9 cellular contexts compared by ENCODE assay signal in genomic region chr11:47918370-47918690, GRCh38.
DNase-seq lines count a peak whose midpoint lies in the region; ATAC-seq and TF ChIP-seq lines count a peak whose summit lies in the region.
"Had no signal": no experiment of that assay in that cellular context is flagged by ENCODE, and none has a peak within 500 bp of the region (broad histone marks: within the 10 kb centered on the region; RNA-seq: fewer than 3 reads in every experiment).

No MANE protein-coding gene starts in this region.

- H3K9me3 ChIP-seq in Panc1 (ENCODE audit: control insufficient read depth, insufficient read depth, low read depth, low read length) (no peaks in the 10 kb centered on the region), fibroblast of lung (ENCODE audit: control insufficient read depth, insufficient read depth, low read depth, low read length) (no peaks in the 10 kb centered on the region), skeletal muscle tissue (ENCODE audit: control insufficient read depth in 3 of 3, low read length in 3 of 3) (no peaks in the 10 kb centered on the region), HAP-1 (no peaks in the 10 kb centered on the region), testis (no peaks in the 10 kb centered on the region)

- H3K79me2 ChIP-seq in fibroblast of lung (ENCODE audit: control insufficient read depth, insufficient read depth, low read length): no peaks in the 10 kb centered on the region

- WGBS in testis, 2 donors: 33 to 44% methylated on average over 3 of the region's 3 CpGs

- H3K36me3 ChIP-seq in Panc1 (ENCODE audit: control insufficient read depth, insufficient read depth, low read length) (no peaks in the 10 kb centered on the region), fibroblast of lung (ENCODE audit: control insufficient read depth, insufficient read depth, low read length) (no peaks in the 10 kb centered on the region), skeletal muscle tissue (ENCODE audit: control insufficient read depth in 3 of 3, insufficient read depth in 3 of 3, low read length in 3 of 3) (no peaks in the 10 kb centered on the region), HAP-1 (replicated peaks) (no peaks in the 10 kb centered on the region), testis (ENCODE audit: low read depth, missing control alignments) (no peaks in the 10 kb centered on the region)

- H3K4me1 ChIP-seq in Panc1 (ENCODE audit: control insufficient read depth, insufficient read depth, low read length) (peaks cover 40% of the 10 kb centered on the region), fibroblast of lung (ENCODE audit: control insufficient read depth, extremely low read depth, insufficient read depth, low read length) (peaks cover 14% of the 10 kb centered on the region), skeletal muscle tissue (ENCODE audit: control insufficient read depth in 3 of 3, insufficient read depth in 3 of 3, low read length in 3 of 3) (peaks cover 0 to 9% (median 4%) of the 10 kb centered on the region in 3 donors), HAP-1 (peaks cover 7% of the 10 kb centered on the region), testis (peaks cover 3% of the 10 kb centered on the region)

- H3K9ac ChIP-seq in fibroblast of lung (ENCODE audit: insufficient read depth, low read length) (peak overlapping the region; percentile 29), skeletal muscle tissue (ENCODE audit: low read depth in 1 of 3, low read length in 3 of 3) (no peak overlapping the region)

- in situ Hi-C loops in Panc1 (cut with HindIII; ENCODE audit: low pct_unique_long_range_greater_than_20kb, low sequenced_read_pairs): no loop called here
- in situ Hi-C loops in HAP-1 (cut with MboI; ENCODE audit: low sequenced_read_pairs): no loop called here

- DNase-seq in Panc1 (ENCODE audit: low read depth, low spot score): no peak
- no peak for DNase-seq in fibroblast of lung (ENCODE audit: low read depth in 2 of 2)
- DNase-seq in SK-N-DZ (ENCODE audit: low spot score): no peak
- DNase-seq in HAP-1 (ENCODE audit: low spot score in 2 of 2): no peak
- no peak for DNase-seq in testis
- DNase-seq: activated naive CD4-positive, alpha-beta T cell treated with anti-CD3 and anti-CD28 coated beads for 36 hours had no signal

- H3K27me3 ChIP-seq in Panc1 (ENCODE audit: control insufficient read depth, insufficient read depth, low read length) (no peaks in the 10 kb centered on the region), fibroblast of lung (ENCODE audit: control insufficient read depth, insufficient read depth, low read length) (no peaks in the 10 kb centered on the region), skeletal muscle tissue (ENCODE audit: control insufficient read depth in 3 of 3, insufficient read depth in 3 of 3, low read length in 3 of 3) (no peaks in the 10 kb centered on the region), HAP-1 (ENCODE audit: low read depth) (no peaks in the 10 kb centered on the region), testis (no peaks in the 10 kb centered on the region)

- no peaks in the 10 kb centered on the region for H4K20me1 ChIP-seq in fibroblast of lung (ENCODE audit: control insufficient read depth, extremely low read depth, insufficient read depth, low read length)

- CTCF ChIA-PET in Panc1 (lab: Charles Lee): no interaction called here

- no peak for TF ChIP-seq POLR2A in testis (IDR thresholded peaks at IDR 0.05)

- peak; percentile 5 for ATAC-seq in GM18498 (IDR thresholded peaks at IDR 0.05; ENCODE audit: unreplicated experiment)
- ATAC-seq in Panc1: no peak
- no peak for ATAC-seq in HG03095 (IDR thresholded peaks at IDR 0.05; ENCODE audit: unreplicated experiment)

- peak overlapping the region; percentile 39 for H3K4me2 ChIP-seq in fibroblast of lung (ENCODE audit: extremely low read depth, insufficient read depth, low read length)

- H3K27ac ChIP-seq in Panc1 (ENCODE audit: low read length) (peak overlapping the region; percentile 46), fibroblast of lung (ENCODE audit: insufficient read depth, low read length) (peak overlapping the region; percentile 70), skeletal muscle tissue (ENCODE audit: low read depth, low read length) (peak overlapping the region; percentile 40), testis (peak overlapping the region in 1 of 2 donors; percentile 66)

- TF ChIP-seq CTCF in Panc1 (IDR thresholded peaks at IDR 0.05) (no peak), fibroblast of lung (conservative IDR thresholded peaks at IDR 0.05 in 1 of 2, IDR thresholded peaks at IDR 0.05 in 1 of 2; ENCODE audit: low read depth in 1 of 2, low read length in 2 of 2) (no peak), testis (IDR thresholded peaks at IDR 0.05) (no peak)

- intact Hi-C loops in Panc1 (cut with micrococcal nuclease; ENCODE audit: unreplicated experiment) (no loop called here), testis (cut with DNase I; ENCODE audit: low total_unique reads) (no loop called here)

- BruUV-seq in Panc1 (replicated peaks; lab: Mats Ljungman, UMichigan): no TSS peak

- H3K4me3 ChIP-seq in Panc1 (ENCODE audit: low read depth in 2 of 2, low read length in 2 of 2) (no peak overlapping the region), fibroblast of lung (replicated peaks in 1 of 4; ENCODE audit: control extremely low read depth in 1 of 4, insufficient read depth in 1 of 4, low read depth in 3 of 4, low read length in 4 of 4) (peak overlapping the region in 2 of 4 experiments; percentile 25 to 53), skeletal muscle tissue (ENCODE audit: low read length in 3 of 3) (peak overlapping the region in 1 of 3 donors; percentile 54), HAP-1 (no peak overlapping the region), testis (no peak overlapping the region)

- POLR2A ChIA-PET in Panc1 (lab: Charles Lee): no interaction called here

- H2AFZ ChIP-seq in fibroblast of lung (ENCODE audit: low read length): no peak overlapping the region
